In genomic region chr2:26345554-26346453, GRCh38 we compare ENCODE assay signal across 8 cellular contexts. TPM values are rescaled to one million over a fixed set of nuclear protein-coding genes. Genes with fewer than 3 reads are reported as not detected.
DNase-seq lines count a peak whose midpoint lies in the region; ATAC-seq lines count a peak whose summit lies in the region.

Gene SELENOI, plus strand, starts transcription at chr2:26346143. Its CDS starts 90 bp downstream, at chr2:26346233.

- H3K27me3 Mint-ChIP-seq in activated CD4-positive, alpha-beta T cell treated with anti-CD3 and anti-CD28 coated beads, Interleukin-2, amount 10 ng/mL, durations not matched to agents 7 days and 5 days: no peaks in the 10 kb centered on the region

- DNase-seq in NCI-H69 (lab: John Stamatoyannopoulos, UW) (peak; percentile 98), cortex of kidney (lab: John Stamatoyannopoulos, UW) (peak; percentile 81), left colon (peak; percentile 99)
- DNase-seq in activated CD4-positive, alpha-beta T cell treated with anti-CD3 and anti-CD28 coated beads, Interleukin-2, amount 10 ng/mL, durations not matched to agents 7 days and 5 days: peak; percentile 99
- DNase-seq in stimulated activated CD4-positive, alpha-beta T cell treated with anti-CD3 and anti-CD28 coated beads, Interleukin-1b, Interleukin-23, amount 100 ng/mL, for 48 hours: peak; percentile 99

- CTCF ChIA-PET in activated CD4-positive, alpha-beta T cell treated with anti-CD3 and anti-CD28 coated beads, Interleukin-2, amount 10 ng/mL, durations not matched to agents 7 days and 5 days (lab: Charles Lee): interaction anchor here (0.6 to 1.5 kb wide), 8 partner anchors 8 to 375 kb away, joined by 3 to 7 read pairs (median 3); no protein-coding TSS in a partner anchor

- H3K4me2 ChIP-seq in BLaER1: peak within 1 kb of the TSS; percentile 90

- peaks cover 35% of the 10 kb centered on the region for H3K4me1 ChIP-seq in BLaER1

- H3K27ac Mint-ChIP-seq in activated CD4-positive, alpha-beta T cell treated with anti-CD3 and anti-CD28 coated beads, Interleukin-2, amount 10 ng/mL, durations not matched to agents 7 days and 5 days: peak within 1 kb of the TSS; percentile 97

- H4K20me1 ChIP-seq in BLaER1: peaks cover 38% of the 10 kb centered on the region

- peaks cover 7% of the 10 kb centered on the region; the same call in 1 of the 2 replicates for H3K36me3 ChIP-seq in BLaER1

- peak within 1 kb of the TSS; percentile 95 for H3K4me3 Mint-ChIP-seq in activated CD4-positive, alpha-beta T cell treated with anti-CD3 and anti-CD28 coated beads, Interleukin-2, amount 10 ng/mL, durations not matched to agents 7 days and 5 days

- intact Hi-C loops in left colon (cut with DNase I, micrococcal nuclease): no loop called here

- H3K27me3 ChIP-seq in BLaER1: no peaks in the 10 kb centered on the region

- H3K36me3 Mint-ChIP-seq in activated CD4-positive, alpha-beta T cell treated with anti-CD3 and anti-CD28 coated beads, Interleukin-2, amount 10 ng/mL, durations not matched to agents 7 days and 5 days (ENCODE audit: low read depth): peaks cover 7% of the 10 kb centered on the region

- H3K9me3 Mint-ChIP-seq in activated CD4-positive, alpha-beta T cell treated with anti-CD3 and anti-CD28 coated beads, Interleukin-2, amount 10 ng/mL, durations not matched to agents 7 days and 5 days: no peaks in the 10 kb centered on the region

- peak within 1 kb of the TSS; percentile 87 for H3K4me3 ChIP-seq in BLaER1

- peak within 1 kb of the TSS; percentile 88 for H3K27ac ChIP-seq in BLaER1

- ATAC-seq in GM19328 (IDR thresholded peaks at IDR 0.05; ENCODE audit: unreplicated experiment) (peak; percentile 88), HG03520 (IDR thresholded peaks at IDR 0.05; ENCODE audit: unreplicated experiment) (peak; percentile 91), left colon (peak; percentile 90)

- H3K4me1 Mint-ChIP-seq in activated CD4-positive, alpha-beta T cell treated with anti-CD3 and anti-CD28 coated beads, Interleukin-2, amount 10 ng/mL, durations not matched to agents 7 days and 5 days: peaks cover 37% of the 10 kb centered on the region

- POLR2A ChIA-PET in activated CD4-positive, alpha-beta T cell treated with anti-CD3 and anti-CD28 coated beads, Interleukin-2, amount 10 ng/mL, durations not matched to agents 7 days and 5 days (lab: Charles Lee): interaction anchor here (0.6 kb wide), 1 partner anchor 10 kb away, joined by 3 read pairs; no protein-coding TSS in a partner anchor

- H3K9me3 ChIP-seq in BLaER1: no peaks in the 10 kb centered on the region

- H3K9ac ChIP-seq in BLaER1: peak within 1 kb of the TSS; percentile 91

RNA-seq across cellular contexts. Expression of gene SELENOI, which starts in this region (rescaled TPM):
- 10 to 100 TPM; 26.9 to 29.7 TPM for total RNA-seq in activated CD4-positive, alpha-beta T cell treated with anti-CD3 and anti-CD28 coated beads, Interleukin-2, amount 10 ng/mL, durations not matched to agents 7 days and 5 days
- total RNA-seq in left colon: 10 to 100 TPM; 31.7 to 44.5 TPM

Comparison
In these comparisons a context has a peak if more than half of its experiments do, and no peak if none do; other contexts are left out.
1. Peak in every context shown above with its lines: DNase-seq, ATAC-seq, H3K4me3 ChIP-seq and H3K27ac ChIP-seq.